ENCODE assay signal across 19 cellular contexts in the genomic region with DNA sequence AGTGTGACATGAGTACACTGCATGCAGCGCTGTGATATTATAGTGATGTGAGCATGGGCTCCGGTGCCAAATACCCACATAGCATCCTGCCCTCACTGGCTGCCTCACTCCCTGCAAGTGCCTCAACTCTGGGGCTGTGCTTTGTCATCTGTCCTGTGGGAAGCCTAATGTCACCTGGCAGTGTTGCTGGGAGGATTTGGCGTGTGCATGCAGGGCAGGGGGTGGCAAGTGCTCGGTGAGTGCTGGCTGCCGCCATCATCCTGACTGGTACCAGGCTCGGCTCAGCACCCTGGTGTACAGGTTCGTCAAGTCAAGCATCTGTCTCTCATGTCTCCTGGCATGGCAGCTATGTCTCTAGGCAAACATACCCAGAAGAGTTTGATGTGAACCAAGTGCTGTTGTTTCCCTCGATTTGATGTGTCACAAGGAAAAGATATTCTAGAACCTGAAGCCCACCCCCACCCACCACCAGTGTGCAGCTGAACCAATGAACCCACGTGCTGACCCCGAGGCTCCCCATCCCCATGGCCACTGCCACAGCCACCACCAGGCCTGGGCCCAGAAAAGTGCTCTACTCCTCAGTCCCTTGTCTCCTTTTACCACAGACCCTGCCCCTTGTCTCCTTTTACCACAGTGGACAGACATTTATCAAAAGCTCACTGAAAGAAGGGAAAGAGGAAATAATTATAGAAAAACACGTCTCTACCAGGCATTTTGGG.
"Had no signal": no experiment of that assay in that cellular context is flagged by ENCODE, and none has a peak within 500 bp of the region (broad histone marks: within the 10 kb centered on the region; RNA-seq: fewer than 3 reads in every experiment).

No MANE protein-coding gene starts in this region.

- H3K36me3 Mint-ChIP-seq: activated CD8-positive, alpha-beta memory T cell treated with anti-CD3 and anti-CD28 coated beads, Interleukin-2, amount 10 ng/mL, durations not matched to agents 7 days and 5 days; activated naive CD4-positive, alpha-beta T cell treated with anti-CD3 and anti-CD28 coated beads, Interleukin-2, amount 50 U/mL, for 72 hours had no signal

- H3K9me3 ChIP-seq: lower lobe of right lung, pancreas, tibial nerve, vagina had no signal

- H3K36me3 ChIP-seq: pancreas, vagina had no signal

- H3K27me3 ChIP-seq: foreskin keratinocyte, pancreas, tibial nerve, vagina had no signal

- H3K9me3 Mint-ChIP-seq: activated CD4-positive, alpha-beta memory T cell treated with anti-CD3 and anti-CD28 coated beads for 36 hours; activated naive CD4-positive, alpha-beta T cell treated with anti-CD3 and anti-CD28 coated beads, Interleukin-2, amount 50 U/mL, for 72 hours; activated T-cell treated with anti-CD3 and anti-CD28 coated beads, Interleukin-2, amount 50 U/mL, for 4 hours; mesothelial cell of epicardium; neural crest cell; T-helper 1 cell treated with Interleukin-12 subunit alpha and Interleukin-12 subunit beta and Interleukin-4 antibody, amounts not matched to agents 30 μg/mL and 1 μg/mL, for 36 hours had no signal

- ATAC-seq: activated CD4-positive, alpha-beta T cell treated with anti-CD3 and anti-CD28 coated beads for 36 hours; activated CD8-positive, alpha-beta memory T cell treated with anti-CD3 and anti-CD28 coated beads, Interleukin-2, amount 10 ng/mL, durations not matched to agents 7 days and 5 days; activated naive CD4-positive, alpha-beta T cell treated with anti-CD3 and anti-CD28 coated beads, Interleukin-2, amount 50 U/mL, for 72 hours; activated T-cell treated with anti-CD3 and anti-CD28 coated beads, Interleukin-2, amount 50 U/mL, for 4 hours; foreskin keratinocyte; lower lobe of right lung; pancreas had no signal

- H3K4me3 ChIP-seq: lower lobe of right lung, pancreas, tibial nerve, vagina had no signal

- H3K4me1 ChIP-seq: lower lobe of right lung, tibial nerve, vagina had no signal

- H3K27ac ChIP-seq: foreskin keratinocyte, lower lobe of right lung, pancreas, tibial nerve, vagina had no signal

- H3K4me3 Mint-ChIP-seq: activated CD4-positive, alpha-beta memory T cell treated with anti-CD3 and anti-CD28 coated beads for 36 hours; activated CD4-positive, alpha-beta T cell treated with anti-CD3 and anti-CD28 coated beads for 36 hours; activated CD8-positive, alpha-beta memory T cell treated with anti-CD3 and anti-CD28 coated beads, Interleukin-2, amount 10 ng/mL, durations not matched to agents 7 days and 5 days; activated T-cell treated with anti-CD3 and anti-CD28 coated beads, Interleukin-2, amount 50 U/mL, for 4 hours; mesothelial cell of epicardium; neural crest cell; T-helper 1 cell treated with Interleukin-12 subunit alpha and Interleukin-12 subunit beta and Interleukin-4 antibody, amounts not matched to agents 30 μg/mL and 1 μg/mL, for 36 hours had no signal

- H3K4me1 Mint-ChIP-seq: activated CD4-positive, alpha-beta T cell treated with anti-CD3 and anti-CD28 coated beads for 36 hours had no signal

- DNase-seq: activated CD4-positive, alpha-beta memory T cell treated with anti-CD3 and anti-CD28 coated beads for 36 hours; activated CD4-positive, alpha-beta T cell treated with anti-CD3 and anti-CD28 coated beads for 36 hours; activated CD8-positive, alpha-beta memory T cell treated with anti-CD3 and anti-CD28 coated beads, Interleukin-2, amount 10 ng/mL, durations not matched to agents 7 days and 5 days; activated effector memory CD4-positive, alpha-beta T cell treated with Interleukin-2 at 50 U/mL for 16 hours; activated T-cell treated with anti-CD3 and anti-CD28 coated beads, Interleukin-2, amount 50 U/mL, for 4 hours; foreskin keratinocyte; glutamatergic neuron; lower lobe of right lung; stimulated activated CD4-positive, alpha-beta T cell treated with anti-CD3 and anti-CD28 coated beads, Interleukin-12 subunit alpha, Interleukin-12 subunit beta, amount 100 ng/mL, for 4 hours; stimulated activated CD4-positive, alpha-beta T cell treated with anti-CD3 and anti-CD28 coated beads, Interleukin-2, amount 100 ng/mL, for 24 hours; stimulated activated naive CD4-positive, alpha-beta T cell; substantia nigra had no signal

- H3K27ac Mint-ChIP-seq: activated CD4-positive, alpha-beta memory T cell treated with anti-CD3 and anti-CD28 coated beads for 36 hours; activated CD4-positive, alpha-beta T cell treated with anti-CD3 and anti-CD28 coated beads for 36 hours; activated CD8-positive, alpha-beta memory T cell treated with anti-CD3 and anti-CD28 coated beads, Interleukin-2, amount 10 ng/mL, durations not matched to agents 7 days and 5 days; activated naive CD4-positive, alpha-beta T cell treated with anti-CD3 and anti-CD28 coated beads, Interleukin-2, amount 50 U/mL, for 72 hours; mesothelial cell of epicardium; T-helper 1 cell treated with Interleukin-12 subunit alpha and Interleukin-12 subunit beta and Interleukin-4 antibody, amounts not matched to agents 30 μg/mL and 1 μg/mL, for 36 hours had no signal
